Comparison of ENCODE assay signal across 10 cellular contexts in the genomic region with DNA sequence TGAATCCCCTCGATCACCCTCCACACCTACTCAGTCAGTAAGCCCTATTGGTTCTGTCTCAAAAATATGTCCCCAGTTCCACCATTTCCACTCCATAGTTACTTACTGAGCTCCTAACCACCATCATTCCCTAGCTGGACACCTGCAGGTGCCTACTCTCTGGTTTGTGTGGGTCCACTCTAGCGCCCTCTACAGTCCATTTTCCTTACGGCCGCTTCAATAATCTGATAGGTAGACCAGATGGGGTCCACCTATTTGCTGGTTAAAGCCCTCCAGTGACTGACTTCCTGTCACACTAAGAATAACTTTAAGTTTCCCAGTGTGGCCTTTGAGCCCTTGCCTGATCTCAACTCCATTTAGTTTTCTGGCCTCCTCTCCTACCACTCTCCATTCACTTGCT. TPM values are rescaled to one million over a fixed set of nuclear protein-coding genes. Genes with fewer than 3 reads are reported as not detected.
DNase-seq lines count a peak whose midpoint lies in the region; ATAC-seq, FAIRE-seq and TF ChIP-seq lines count a peak whose summit lies in the region.
"Had no signal": no experiment of that assay in that cellular context is flagged by ENCODE, and none has a peak within 500 bp of the region (broad histone marks: within the 10 kb centered on the region; RNA-seq: fewer than 3 reads in every experiment).

No MANE protein-coding gene starts in this region.

- H3K9me3 ChIP-seq in DND-41 (ENCODE audit: insufficient read depth, low read length, severe bottlenecking) (no peaks in the 10 kb centered on the region), K562 (replicated peaks; ENCODE audit: control insufficient read depth, insufficient read depth, low read depth, low read length) (no peaks in the 10 kb centered on the region), neuronal stem cell (replicated peaks in 1 of 2; ENCODE audit: control insufficient read depth in 2 of 2, insufficient read depth in 1 of 2, low read depth in 1 of 2, low read length in 2 of 2) (no peaks in the 10 kb centered on the region)

- H3K79me2 ChIP-seq in DND-41 (ENCODE audit: insufficient read depth, low read length), result peaks cover 95% of the 10 kb centered on the region
- H3K79me2 ChIP-seq in K562 (ENCODE audit: control insufficient read depth, insufficient read depth, low read length), result no peaks in the 10 kb centered on the region
- H3K79me2 ChIP-seq in mesendoderm (ENCODE audit: control insufficient read depth, insufficient read depth, low read length), result no peaks in the 10 kb centered on the region

- peaks cover 8% of the 10 kb centered on the region; the same call in 1 of the 2 replicates for H4K20me1 ChIP-seq in DND-41 (ENCODE audit: insufficient read depth, low read length)
- H4K20me1 ChIP-seq in K562 (replicated peaks; ENCODE audit: control insufficient read depth, insufficient read depth, low read length), result no peaks in the 10 kb centered on the region

- no peak overlapping the region for H3K23ac ChIP-seq in mesendoderm (ENCODE audit: low read length)
- no peak overlapping the region for H3K23ac ChIP-seq in neuronal stem cell (ENCODE audit: low read depth, low read length, poor library complexity)

- H4K8ac ChIP-seq in mesendoderm (ENCODE audit: low read depth, low read length) (no peak overlapping the region), neuronal stem cell (ENCODE audit: low read depth, low read length) (no peak overlapping the region)

- TF ChIP-seq EP300 in K562 (IDR thresholded peaks at IDR 0.05; ENCODE audit: low read length), result no peak

- peaks cover 48% of the 10 kb centered on the region for H3K4me1 ChIP-seq in DND-41 (ENCODE audit: insufficient read depth, low read length)
- peaks cover 4 to 14% of the 10 kb centered on the region in 2 experiments; a peak in 3 of 5 replicates for H3K4me1 ChIP-seq in K562 (replicated peaks in 1 of 2; ENCODE audit: control insufficient read depth in 2 of 2, insufficient read depth in 2 of 2, low read length in 2 of 2)
- H3K4me1 ChIP-seq in mesendoderm (ENCODE audit: control insufficient read depth, low read depth, low read length), result no peaks in the 10 kb centered on the region
- peaks cover 4 to 9% of the 10 kb centered on the region in 2 donors for H3K4me1 ChIP-seq in neuronal stem cell (ENCODE audit: control insufficient read depth in 2 of 2, insufficient read depth in 1 of 2, low read depth in 1 of 2, low read length in 2 of 2)

- no peak overlapping the region for H3K14ac ChIP-seq in neuronal stem cell (ENCODE audit: low read length)

- no peak overlapping the region for H3K4ac ChIP-seq in mesendoderm (ENCODE audit: low read depth, low read length)
- no peak overlapping the region for H3K4ac ChIP-seq in neuronal stem cell (ENCODE audit: low read length)

- no peak overlapping the region for H3K56ac ChIP-seq in mesendoderm (ENCODE audit: low read length)

- H3K27ac ChIP-seq in DND-41 (ENCODE audit: low read length) (peak overlapping the region; percentile 88), K562 (ENCODE audit: extremely low read depth, low read depth, low read length) (no peak overlapping the region), mesendoderm (ENCODE audit: low read depth, low read length) (no peak overlapping the region), neuronal stem cell (replicated peaks; ENCODE audit: low read length) (no peak overlapping the region)

- POLR2A ChIA-PET in K562 (lab: Yijun Ruan, JAX), result interaction anchor here (0.6 kb wide), 1 partner anchor 13 kb away, joined by 3 read pairs; no protein-coding TSS in a partner anchor

- H3K4me2 ChIP-seq in DND-41 (ENCODE audit: insufficient read depth, low read length), result peak overlapping the region; percentile 71; the same call in 1 of the 2 replicates
- no peak overlapping the region for H3K4me2 ChIP-seq in K562 (ENCODE audit: insufficient read depth, low read length)
- no peak overlapping the region for H3K4me2 ChIP-seq in mesendoderm (ENCODE audit: low read length)
- H3K4me2 ChIP-seq in neuronal stem cell (ENCODE audit: insufficient read depth, low read length, poor library complexity, severe bottlenecking), result no peak overlapping the region

- TF ChIP-seq CTCF in DND-41 (IDR thresholded peaks at IDR 0.05; ENCODE audit: borderline replicate concordance, extremely low read depth, low read length, poor library complexity, severe bottlenecking) (peak; percentile 69), K562 (IDR thresholded peaks at IDR 0.05 in 2 of 3, conservative IDR thresholded peaks at IDR 0.05 in 1 of 3; ENCODE audit: insufficient read depth in 2 of 3, low read depth in 1 of 3, low read length in 3 of 3) (peak; percentile 56 to 71 (median 64)), GM20000 (IDR thresholded peaks at IDR 0.05; ENCODE audit: extremely low read depth, missing control alignments) (no peak)

- CTCF ChIA-PET in K562 (lab: Yijun Ruan, JAX; ENCODE audit: low intra/inter-chr PET ratio), result no interaction called here

- H4K91ac ChIP-seq in neuronal stem cell (ENCODE audit: low read depth, low read length, poor library complexity), result no peak overlapping the region

- H2BK12ac ChIP-seq in neuronal stem cell (ENCODE audit: low read length), result no peak overlapping the region

- 0 out of 3 replicates have a peak, but pooled peaks have one; percentile 13 for ATAC-seq in DND-41 (ENCODE audit: insufficient read depth, low read depth)
- peak; percentile 68 for ATAC-seq in K562
- ATAC-seq in GM21619 (IDR thresholded peaks at IDR 0.05; ENCODE audit: unreplicated experiment), result no peak

- H2BK120ac ChIP-seq in mesendoderm (ENCODE audit: low read depth, low read length) (no peak overlapping the region), neuronal stem cell (ENCODE audit: low read depth, low read length) (no peak overlapping the region)

- BruUV-seq in K562 (replicated peaks; lab: Mats Ljungman, UMichigan), result no TSS peak

- WGBS in K562 (ENCODE audit: insufficient coverage, low coverage, missing lambda C conversion rate), result 43% methylated on average over 4 of the region's 4 CpGs
- no CpG with 5 or more reads among the region's 4 CpGs for WGBS in mesendoderm (ENCODE audit: extremely low coverage, insufficient coverage, low lambda C conversion rate)
- WGBS in neuronal stem cell (ENCODE audit: extremely low coverage in 2 of 2, insufficient read length in 2 of 2, insufficient replicate concordance in 1 of 2), 2 donors, result no CpG with 5 or more reads among the region's 4 CpGs

- H2BK5ac ChIP-seq in mesendoderm (ENCODE audit: low read length), result no peak overlapping the region
- H2BK5ac ChIP-seq in neuronal stem cell (ENCODE audit: low read length), result no peak overlapping the region

- H3K9me1 ChIP-seq in K562 (ENCODE audit: control insufficient read depth, insufficient read depth, low read length), result no peaks in the 10 kb centered on the region

- H2BK15ac ChIP-seq in mesendoderm (replicated peaks; ENCODE audit: low read depth) (no peak overlapping the region), neuronal stem cell (ENCODE audit: low read length) (no peak overlapping the region)

- no peak overlapping the region for H3K18ac ChIP-seq in mesendoderm (ENCODE audit: low read length)
- H3K18ac ChIP-seq in neuronal stem cell (ENCODE audit: low read length), result no peak overlapping the region

- no peak overlapping the region for H2AK5ac ChIP-seq in mesendoderm (ENCODE audit: low read length)
- no peak overlapping the region for H2AK5ac ChIP-seq in neuronal stem cell (ENCODE audit: low read depth, low read length)

- in situ Hi-C loops in K562 (cut with MboI), result no loop called here

- peak in 1 of 2 experiments; percentile 20; a peak in 1 of 4 replicates for TF ChIP-seq RAD21 in K562 (CRISPR knock-in tag; conservative IDR thresholded peaks at IDR 0.05 in 1 of 2, IDR thresholded peaks at IDR 0.05 in 1 of 2)

- H3K4me3 ChIP-seq in DND-41 (ENCODE audit: low read depth in 1 of 2, low read length in 2 of 2), result no peak overlapping the region
- no peak overlapping the region for H3K4me3 ChIP-seq in K562
- H3K4me3 ChIP-seq in mesendoderm (ENCODE audit: low read length), result no peak overlapping the region
- H3K4me3 ChIP-seq in neuronal stem cell (ENCODE audit: low read length in 2 of 2), result no peak overlapping the region

- intact Hi-C loops in K562 (cut with micrococcal nuclease), result no loop called here

- H3K27me3 ChIP-seq in DND-41 (ENCODE audit: insufficient read depth, low read length, poor library complexity) (no peaks in the 10 kb centered on the region), K562 (ENCODE audit: control insufficient read depth in 2 of 2, insufficient read depth in 2 of 2, low read length in 2 of 2) (no peaks in the 10 kb centered on the region), mesendoderm (ENCODE audit: insufficient read depth, low read length, poor library complexity) (no peaks in the 10 kb centered on the region), neuronal stem cell (ENCODE audit: control insufficient read depth in 3 of 3, insufficient read depth in 3 of 3, low read depth in 1 of 3, low read length in 3 of 3) (peaks cover 0 to 93% (median 29%) of the 10 kb centered on the region in 3 experiments)

- DNase-seq in DND-41 (peak; percentile 61), HuH-7 (ENCODE audit: low spot score) (peak; percentile 28), K562 (ENCODE audit: extremely low read depth in 1 of 4, low spot score in 3 of 4) (peak; percentile 48 to 64 (median 63)), mesendoderm (peak; percentile 81), T1000 (lab: John Stamatoyannopoulos, UW) (no peak), neuronal stem cell (ENCODE audit: low spot score) (no peak), GM20000 (ENCODE audit: low spot score) (no peak)
- DNase-seq: naive B cell, SHP77 treated with DMSO at 0.1 percent for 48 hours had no signal

- TF ChIP-seq POLR2A in K562 (conservative IDR thresholded peaks at IDR 0.05), result no peak

- H3K9ac ChIP-seq in DND-41 (ENCODE audit: low read depth, low read length), result no peak overlapping the region
- H3K9ac ChIP-seq in K562 (ENCODE audit: insufficient read depth in 1 of 2, low read depth in 2 of 2, low read length in 2 of 2), result no peak overlapping the region
- no peak overlapping the region for H3K9ac ChIP-seq in mesendoderm (ENCODE audit: low read length)
- no peak overlapping the region for H3K9ac ChIP-seq in neuronal stem cell (ENCODE audit: low read depth, low read length, poor library complexity)

- FAIRE-seq in K562 (lab: Jason Lieb, UNC), result no peak

- H3K36me3 ChIP-seq in DND-41 (ENCODE audit: insufficient read depth, low read length) (peaks cover 33% of the 10 kb centered on the region), K562 (ENCODE audit: control insufficient read depth, insufficient read depth, low read length) (no peaks in the 10 kb centered on the region), mesendoderm (ENCODE audit: control insufficient read depth, insufficient read depth, low read length) (no peaks in the 10 kb centered on the region), neuronal stem cell (replicated peaks in 1 of 2; ENCODE audit: control insufficient read depth in 2 of 2, insufficient read depth in 2 of 2, low read length in 2 of 2) (no peaks in the 10 kb centered on the region)

- H2AFZ ChIP-seq in DND-41 (ENCODE audit: low read depth, low read length) (no peak overlapping the region), K562 (ENCODE audit: low read depth, low read length) (no peak overlapping the region), neuronal stem cell (ENCODE audit: low read length) (no peak overlapping the region)

- H3K79me1 ChIP-seq in mesendoderm (ENCODE audit: low read length), result no peaks in the 10 kb centered on the region
- no peaks in the 10 kb centered on the region for H3K79me1 ChIP-seq in neuronal stem cell (ENCODE audit: low read depth, low read length)

- no peak overlapping the region for H4K5ac ChIP-seq in mesendoderm (ENCODE audit: low read length)

RNA-seq across cellular contexts. Expression of gene GXYLT2, which starts 5.0 kb away (rescaled TPM):
- total RNA-seq in K562 (2011; cell fraction: chromatin; rRNA removed; ENCODE audit: low replicate concordance), result 1.6 and 2.1 TPM in 2 replicates
- total RNA-seq in K562 (2011; cell fraction: nucleolus; rRNA removed), result 0.92 and 1.0 TPM in 2 replicates
- total RNA-seq in K562 (2011; cell fraction: nucleoplasm; rRNA removed), result 2.0 and 4.3 TPM in 2 replicates
- total RNA-seq in K562 (2014; rRNA removed) (3.1 and 4.8 TPM in 2 replicates), K562 (2014; rRNA removed; fragmentation: Illumina TruSeq; extraction: Trizol) (5.7 and 6.0 TPM in 2 replicates), K562 (2015; rRNA removed; fragmentation: Illumina TruSeq; extraction: Trizol) (4.1 and 4.9 TPM in 2 replicates), K562 (2021) (4.7 and 5.8 TPM in 2 replicates)
- polyA plus RNA-seq in K562 (2011; rRNA removed) (1.9 and 2.5 TPM in 2 replicates), K562 (2014; fragmentation: Illumina TruSeq; extraction: Trizol) (3.1 and 3.3 TPM in 2 replicates), K562 (2014; fragmentation: Nextera tagmentation; extraction: Ambion mirVana) (1 to 10 TPM in 1 of 2 experiments, under 1 TPM in 1; 0.71 to 1.4 TPM), K562 (2014; rRNA removed) (2.6 and 4.0 TPM in 2 replicates)
- polyA plus RNA-seq in K562 (2011; cell fraction: cytosol; rRNA removed), result 0.92 and 2.9 TPM in 2 replicates
- polyA plus RNA-seq in K562 (2011; cell fraction: nucleus; rRNA removed), result 0.74 and 1.7 TPM in 2 replicates
- 2.9 and 3.0 TPM in 2 replicates for polyA plus RNA-seq in K562 (2012)
- polyA minus RNA-seq in K562 (2011; rRNA and poly(A)+ RNA removed), result 1.5 and 3.4 TPM in 2 replicates
- 1.0 and 1.3 TPM in 2 replicates for polyA minus RNA-seq in K562 (2011; cell fraction: cytosol; rRNA and poly(A)+ RNA removed)
- 0.54 and 1.7 TPM in 2 replicates for polyA minus RNA-seq in K562 (2011; cell fraction: nucleus; rRNA and poly(A)+ RNA removed)
- polyA plus RNA-seq in mesendoderm (2013, experiment 1 of 2), result 2.1 TPM
- polyA plus RNA-seq in mesendoderm (2013, experiment 2 of 2), result 2.2 TPM
- 0.07 TPM for polyA plus RNA-seq in neuronal stem cell (2013, experiment 1 of 2)
- 0.04 TPM for polyA plus RNA-seq in neuronal stem cell (2013, experiment 2 of 2)

RNA-seq across cellular contexts. Expression of gene SHQ1, which starts 44.6 kb away (rescaled TPM):
- 15.6 and 34.8 TPM in 2 replicates for total RNA-seq in K562 (2011; cell fraction: chromatin; rRNA removed; ENCODE audit: low replicate concordance)
- 12.4 and 20.0 TPM in 2 replicates for total RNA-seq in K562 (2011; cell fraction: nucleolus; rRNA removed)
- 12.4 and 23.8 TPM in 2 replicates for total RNA-seq in K562 (2011; cell fraction: nucleoplasm; rRNA removed)
- total RNA-seq in K562 (2014; rRNA removed) (12.8 and 13.9 TPM in 2 replicates), K562 (2014; rRNA removed; fragmentation: Illumina TruSeq; extraction: Trizol) (20.9 and 22.4 TPM in 2 replicates), K562 (2015; rRNA removed; fragmentation: Illumina TruSeq; extraction: Trizol) (17.2 and 17.6 TPM in 2 replicates), K562 (2021) (21.1 and 25.0 TPM in 2 replicates)
- polyA plus RNA-seq in K562 (2011; rRNA removed) (9.5 and 14.1 TPM in 2 replicates), K562 (2014; fragmentation: Illumina TruSeq; extraction: Trizol) (14.3 and 15.7 TPM in 2 replicates), K562 (2014; fragmentation: Nextera tagmentation; extraction: Ambion mirVana) (1 to 10 TPM; 9.2 to 9.8 TPM), K562 (2014; rRNA removed) (10.8 and 13.2 TPM in 2 replicates)
- 3.8 and 5.6 TPM in 2 replicates for polyA plus RNA-seq in K562 (2011; cell fraction: cytosol; rRNA removed)
- polyA plus RNA-seq in K562 (2011; cell fraction: nucleus; rRNA removed), result 6.1 and 8.7 TPM in 2 replicates
- 6.7 and 13.0 TPM in 2 replicates for polyA plus RNA-seq in K562 (2012)
- 16.5 and 19.1 TPM in 2 replicates for polyA minus RNA-seq in K562 (2011; rRNA and poly(A)+ RNA removed)
- 8.6 and 12.0 TPM in 2 replicates for polyA minus RNA-seq in K562 (2011; cell fraction: cytosol; rRNA and poly(A)+ RNA removed)
- polyA minus RNA-seq in K562 (2011; cell fraction: nucleus; rRNA and poly(A)+ RNA removed), result 26.0 and 26.5 TPM in 2 replicates
- polyA plus RNA-seq in mesendoderm (2013, experiment 1 of 2), result 20.5 TPM
- polyA plus RNA-seq in mesendoderm (2013, experiment 2 of 2), result 19.5 TPM
- polyA plus RNA-seq in neuronal stem cell (2013, experiment 1 of 2), result 7.8 TPM
- 7.8 TPM for polyA plus RNA-seq in neuronal stem cell (2013, experiment 2 of 2)

Comparison
In these comparisons a context has a peak if more than half of its experiments do, and no peak if none do; other contexts are left out.
1. DNase-seq: peak in DND-41 (single experiment), HuH-7 (single experiment), K562 (4 of 4) and mesendoderm (single experiment); none in T1000 (single experiment), neuronal stem cell (single experiment) and GM20000 (single experiment).